ENCODE assay signal across 22 cellular contexts in the genomic region with DNA sequence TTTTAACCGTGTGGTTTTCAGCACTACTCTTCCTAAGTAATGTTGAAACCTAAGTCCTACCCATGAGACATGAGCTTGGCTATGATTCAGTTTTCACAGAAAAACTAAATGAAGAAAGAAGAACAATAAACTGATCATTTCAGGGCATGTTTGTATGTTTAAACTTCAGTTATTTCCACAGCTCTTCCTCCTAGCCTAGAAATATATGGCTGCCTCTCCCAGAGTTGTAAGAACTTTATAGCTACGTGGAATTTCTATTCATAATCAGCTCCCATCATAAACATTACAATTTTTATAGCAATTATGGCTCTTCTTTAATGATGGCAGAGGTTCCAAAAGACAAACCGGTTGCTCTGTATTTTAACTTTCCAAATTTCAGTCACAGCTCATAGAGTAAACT.
A peak's percentile ranks its signal among the peaks of the same experiment; 100 is the strongest.
DNase-seq lines count a peak whose midpoint lies in the region; ATAC-seq, FAIRE-seq and TF ChIP-seq lines count a peak whose summit lies in the region.
"Had no signal": no experiment of that assay in that cellular context is flagged by ENCODE, and none has a peak within 500 bp of the region (broad histone marks: within the 10 kb centered on the region; RNA-seq: fewer than 3 reads in every experiment).

No MANE protein-coding gene starts in this region.

- H3K9me3 ChIP-seq in esophagus muscularis mucosa, result no peaks in the 10 kb centered on the region
- no peaks in the 10 kb centered on the region for H3K9me3 ChIP-seq in mucosa of descending colon
- no peaks in the 10 kb centered on the region for H3K9me3 ChIP-seq in PC-9 (ENCODE audit: insufficient read depth, low read depth)
- H3K9me3 ChIP-seq: BLaER1, Caco-2 had no signal

- intact Hi-C loops in esophagus muscularis mucosa (cut with DNase I), result no loop called here
- intact Hi-C loops in mucosa of descending colon (cut with DNase I, micrococcal nuclease), result no loop called here
- intact Hi-C loops in PC-9 (cut with micrococcal nuclease; ENCODE audit: unreplicated experiment), result no loop called here

- TF ChIP-seq CTCF in esophagus muscularis mucosa (IDR thresholded peaks at IDR 0.05) (no peak), mucosa of descending colon (IDR thresholded peaks at IDR 0.05) (no peak), PC-9 (conservative IDR thresholded peaks at IDR 0.05) (no peak), foreskin fibroblast (IDR thresholded peaks at IDR 0.05; ENCODE audit: low read depth, low read length) (no peak)

- FAIRE-seq in colon (lab: Jason Lieb, UNC), result peak; percentile 10
- FAIRE-seq: G401.6, GM12892, GM19239, H1 had no signal

- H3K4me2 ChIP-seq in PC-9, result no peak overlapping the region
- H3K4me2 ChIP-seq: BLaER1 had no signal

- no peaks in the 10 kb centered on the region for H3F3A ChIP-seq in PC-9 (ENCODE audit: insufficient read depth, low read depth)

- DNase-seq in esophagus muscularis mucosa (ENCODE audit: extremely low spot score), result no peak
- no peak for DNase-seq in mucosa of descending colon
- DNase-seq in stromal cell of bone marrow (ENCODE audit: low read depth), result peak; percentile 3
- DNase-seq in activated CD4-positive, CD25-positive, alpha-beta regulatory T cell (lab: John Stamatoyannopoulos, UW), result no peak
- DNase-seq in PC-9, result no peak
- no peak for DNase-seq in NCI-H2227 (lab: John Stamatoyannopoulos, UW; ENCODE audit: unreplicated experiment)
- no peak for DNase-seq in foreskin fibroblast
- DNase-seq: Caco-2; CD4-positive, CD25-positive, alpha-beta regulatory T cell; CD8-positive, alpha-beta T cell; DMS153; DND-41; GM23248; H7; HCEC 1CT had no signal

- H3K79me2 ChIP-seq in PC-9 (ENCODE audit: low read depth), result no peaks in the 10 kb centered on the region

- H3K27me3 ChIP-seq in esophagus muscularis mucosa (no peaks in the 10 kb centered on the region), PC-9 (ENCODE audit: insufficient read depth, low read depth) (no peaks in the 10 kb centered on the region)
- H3K27me3 ChIP-seq: BLaER1 had no signal

- CTCF ChIA-PET in PC-9 (lab: Charles Lee), result interaction anchor here (0.5 kb wide), 1 partner anchor 346 kb away, joined by 4 read pairs; no protein-coding TSS in a partner anchor

- no peak for TF ChIP-seq EP300 in esophagus muscularis mucosa (IDR thresholded peaks at IDR 0.05)

- no peaks in the 10 kb centered on the region for H4K20me1 ChIP-seq in PC-9 (ENCODE audit: insufficient read depth)
- H4K20me1 ChIP-seq: BLaER1 had no signal

- POLR2A ChIA-PET in PC-9 (lab: Charles Lee; ENCODE audit: unreplicated experiment), result no interaction called here

- no peak for TF ChIP-seq POLR2A in esophagus muscularis mucosa (IDR thresholded peaks at IDR 0.05; ENCODE audit: low read depth)

- H3K4me3 ChIP-seq in esophagus muscularis mucosa (no peak overlapping the region), mucosa of descending colon (no peak overlapping the region), PC-9 (no peak overlapping the region), foreskin fibroblast (ENCODE audit: low read depth in 1 of 2, low read length in 2 of 2) (no peak overlapping the region)
- H3K4me3 ChIP-seq: BLaER1, GM23248 had no signal

- H3K36me3 ChIP-seq in esophagus muscularis mucosa, result no peaks in the 10 kb centered on the region
- H3K36me3 ChIP-seq in mucosa of descending colon (ENCODE audit: low read depth), result no peaks in the 10 kb centered on the region
- no peaks in the 10 kb centered on the region for H3K36me3 ChIP-seq in PC-9 (ENCODE audit: low read depth)
- H3K36me3 ChIP-seq: BLaER1 had no signal

- peak overlapping the region; percentile 7 to 32 (median 26) for H3K27ac ChIP-seq in esophagus muscularis mucosa (replicated peaks in 1 of 4)
- no peak overlapping the region for H3K27ac ChIP-seq in PC-9
- H3K27ac ChIP-seq: BLaER1, C4-2B, GM23248 had no signal

- no TSS peak for BruUV-seq in PC-9 (replicated peaks; lab: Mats Ljungman, UMichigan)

- H3K4me1 ChIP-seq in esophagus muscularis mucosa (peaks cover 0 to 20% (median 17%) of the 10 kb centered on the region in 4 donors), mucosa of descending colon (ENCODE audit: low read depth) (peaks cover 11% of the 10 kb centered on the region), PC-9 (replicated peaks; ENCODE audit: insufficient read depth) (no peaks in the 10 kb centered on the region)
- H3K4me1 ChIP-seq: BLaER1 had no signal

- no peaks in the 10 kb centered on the region for H3K9me2 ChIP-seq in PC-9 (ENCODE audit: insufficient read depth)

- no peak overlapping the region for H2AFZ ChIP-seq in PC-9
- H2AFZ ChIP-seq: GM23248 had no signal

- WGBS in esophagus muscularis mucosa, result 52% methylated on average over 3 of the region's 3 CpGs

- ATAC-seq in mucosa of descending colon, result peak; percentile 86
- ATAC-seq: CD8-positive, alpha-beta T cell had no signal
